9 cellular contexts compared by ENCODE assay signal in genomic region chr5:55437452-55437851, GRCh38.
A peak's percentile ranks its signal among the peaks of the same experiment; 100 is the strongest.
DNase-seq lines count a peak whose midpoint lies in the region; ATAC-seq and TF ChIP-seq lines count a peak whose summit lies in the region.
"Had no signal": no experiment of that assay in that cellular context is flagged by ENCODE, and none has a peak within 500 bp of the region (broad histone marks: within the 10 kb centered on the region; RNA-seq: fewer than 3 reads in every experiment).

No MANE protein-coding gene starts in this region.

- ATAC-seq in IMR-90 (ENCODE audit: low read depth) = no peak
- ATAC-seq in GM18502 (IDR thresholded peaks at IDR 0.05; ENCODE audit: poor library complexity, unreplicated experiment) = no peak

- H3K23ac ChIP-seq in IMR-90 (ENCODE audit: low read depth, low read length) = no peak overlapping the region

- H3K4me3 Mint-ChIP-seq in brain = peak overlapping the region in 1 of 5 experiments; percentile 6

- peak overlapping the region; percentile 85 for H2BK5ac ChIP-seq in IMR-90 (ENCODE audit: low read depth, low read length, poor library complexity, severe bottlenecking)

- H3K4me1 ChIP-seq in IMR-90 (ENCODE audit: control insufficient read depth, insufficient read depth, low read length) (peaks cover 14% of the 10 kb centered on the region), stomach smooth muscle (ENCODE audit: control insufficient read depth, insufficient read depth, low read length) (peaks cover 47% of the 10 kb centered on the region)

- dilution Hi-C loops in IMR-90 (cut with HindIII; ENCODE audit: low sequenced_read_pairs, unreplicated experiment) = no loop called here

- no TSS peak for BruUV-seq in IMR-90 (replicated peaks; lab: Mats Ljungman, UMichigan)

- H4K5ac ChIP-seq in IMR-90 (ENCODE audit: low read depth, low read length) = no peak overlapping the region

- H3K27me3 ChIP-seq in IMR-90 (ENCODE audit: control insufficient read depth, insufficient read depth, low read length) (no peaks in the 10 kb centered on the region), layer of hippocampus (ENCODE audit: control insufficient read depth, insufficient read depth, low read length) (no peaks in the 10 kb centered on the region), stomach smooth muscle (ENCODE audit: control insufficient read depth in 1 of 2, insufficient read depth in 2 of 2, low read length in 2 of 2) (no peaks in the 10 kb centered on the region)

- WGBS in IMR-90 (ENCODE audit: extremely low coverage in 2 of 2, insufficient read length in 1 of 2), 2 experiments = no CpG with 5 or more reads among the region's 1 CpG

- H2BK20ac ChIP-seq in IMR-90 (ENCODE audit: low read depth, low read length) = peak overlapping the region; percentile 35; the same call in 1 of the 2 replicates

- peak overlapping the region; percentile 81; the same call in 1 of the 2 replicates for H3K27ac ChIP-seq in IMR-90 (ENCODE audit: insufficient read depth, low read length)
- H3K27ac ChIP-seq in layer of hippocampus (ENCODE audit: low read depth, low read length) = peak overlapping the region; percentile 71
- peak overlapping the region; percentile 95 for H3K27ac ChIP-seq in stomach smooth muscle (ENCODE audit: low read length)

- H3K36me3 Mint-ChIP-seq in brain = peaks cover 39% of the 10 kb centered on the region

- H3K9me3 Mint-ChIP-seq in brain = peaks cover 8 to 23% (median 17%) of the 10 kb centered on the region in 5 experiments

- TF ChIP-seq CTCF in IMR-90 (conservative IDR thresholded peaks at IDR 0.05; ENCODE audit: low read depth, low read length) (no peak), brain (conservative IDR thresholded peaks at IDR 0.05) (no peak)

- H3K4me1 Mint-ChIP-seq in brain = peaks cover 43% of the 10 kb centered on the region

- POLR2A ChIA-PET in IMR-90 (lab: Charles Lee; ENCODE audit: unreplicated experiment) = no interaction called here

- in situ Hi-C loops in IMR-90 (cut with MboI; ENCODE audit: low sequenced_read_pairs) = no loop called here

- no peak overlapping the region for H3K4me2 ChIP-seq in IMR-90 (ENCODE audit: low read depth, low read length)

- CTCF ChIA-PET in IMR-90 (lab: Yijun Ruan, JAX) = no interaction called here

- H2AK5ac ChIP-seq in IMR-90 (ENCODE audit: low read depth, low read length) = peak overlapping the region; percentile 45

- no peak overlapping the region for H3K56ac ChIP-seq in IMR-90 (ENCODE audit: extremely low read depth, insufficient read depth, low read length)

- peak overlapping the region; percentile 68 for H2BK120ac ChIP-seq in IMR-90 (ENCODE audit: low read depth, low read length)

- peak overlapping the region; percentile 53 for H3K14ac ChIP-seq in IMR-90 (replicated peaks; ENCODE audit: low read depth, low read length)

- TF ChIP-seq RAD21 in IMR-90 (IDR thresholded peaks at IDR 0.05; ENCODE audit: low read length) = no peak

- H3K4ac ChIP-seq in IMR-90 (ENCODE audit: low read depth, low read length) = peak overlapping the region; percentile 12; the same call in 1 of the 2 replicates

- H3K9me3 ChIP-seq in IMR-90 (ENCODE audit: control insufficient read depth, insufficient read depth, low read length) = peaks cover 2% of the 10 kb centered on the region
- no peaks in the 10 kb centered on the region for H3K9me3 ChIP-seq in stomach smooth muscle (ENCODE audit: control insufficient read depth in 2 of 2, low read length in 2 of 2)

- H3K36me3 ChIP-seq in IMR-90 (ENCODE audit: control insufficient read depth, insufficient read depth, low read length) = peaks cover 9% of the 10 kb centered on the region
- peaks cover 5 to 6% of the 10 kb centered on the region in 2 donors for H3K36me3 ChIP-seq in stomach smooth muscle (ENCODE audit: control insufficient read depth in 2 of 2, insufficient read depth in 2 of 2, low read length in 2 of 2)

- intact Hi-C loops in IMR-90 (cut with micrococcal nuclease) = no loop called here

- 0 out of 3 replicates have a peak overlapping the region, but pooled peaks have one; percentile 49 for H2BK15ac ChIP-seq in IMR-90 (ENCODE audit: low read depth, low read length)

- peaks cover 3% of the 10 kb centered on the region; the same call in 1 of the 2 replicates for H4K20me1 ChIP-seq in IMR-90 (ENCODE audit: insufficient read depth, low read length)

- no peak for TF ChIP-seq POLR2A in IMR-90 (IDR thresholded peaks at IDR 0.05; ENCODE audit: low read depth, low read length)

- H3K18ac ChIP-seq in IMR-90 (ENCODE audit: low read depth, low read length) = peak overlapping the region; percentile 20; the same call in 1 of the 2 replicates

- H3K9me1 ChIP-seq in IMR-90 (ENCODE audit: insufficient read depth, low read length) = 0 out of 2 replicates have a peak, but pooled peaks cover 4% of the 10 kb centered on the region

- H3K9ac ChIP-seq in IMR-90 (ENCODE audit: low read depth, low read length) (no peak overlapping the region), stomach smooth muscle (ENCODE audit: low read length in 2 of 2) (peak overlapping the region in 1 of 2 donors; percentile 50)

- H2AK9ac ChIP-seq in IMR-90 (replicated peaks; ENCODE audit: low read depth, low read length, poor library complexity) = no peak overlapping the region

- no peak overlapping the region for H4K91ac ChIP-seq in IMR-90 (ENCODE audit: insufficient read depth, low read depth, low read length)

- H3K79me1 ChIP-seq in IMR-90 (ENCODE audit: low read depth in 1 of 2, low read length in 2 of 2) = peaks cover 0 to 4% of the 10 kb centered on the region in 2 experiments; a peak in 1 of 4 replicates

- H2AFZ ChIP-seq in IMR-90 (replicated peaks; ENCODE audit: low read length, poor library complexity) = no peak overlapping the region

- DNase-seq in IMR-90 (no peak), UCSD-AML1 (lab: John Stamatoyannopoulos, UW; ENCODE audit: unreplicated experiment) (no peak), SIG-M5 (lab: John Stamatoyannopoulos, UW) (no peak), NCI-H748 (lab: John Stamatoyannopoulos, UW; ENCODE audit: unreplicated experiment) (no peak)
- DNase-seq: NCI-H2029 treated with DMSO at 0.1 percent for 48 hours had no signal

- H3K27me3 Mint-ChIP-seq in brain = no peaks in the 10 kb centered on the region

- H4K8ac ChIP-seq in IMR-90 (ENCODE audit: low read depth in 2 of 2, low read length in 2 of 2) = peak overlapping the region in 1 of 2 experiments; percentile 10; a peak in 1 of 4 replicates

- peak overlapping the region; percentile 34 to 87 (median 46) for H3K27ac Mint-ChIP-seq in brain

- H3K4me3 ChIP-seq in IMR-90 (ENCODE audit: insufficient read depth, low read depth, low read length) (no peak overlapping the region), stomach smooth muscle (ENCODE audit: low read length in 2 of 2) (peak overlapping the region in 1 of 2 donors; percentile 15)

TF ChIP-seq in IMR-90, 13 proteins besides CTCF, POLR2A, EP300 and RAD21:
- no peak for TF ChIP-seq CHD1 (IDR thresholded peaks at IDR 0.05; ENCODE audit: low read depth, low read length)
- no peak for TF ChIP-seq BHLHE40 (IDR thresholded peaks at IDR 0.05; ENCODE audit: low read depth, low read length)
- no peak for TF ChIP-seq FOS (IDR thresholded peaks at IDR 0.05; ENCODE audit: low read depth, low read length)
- no peak for TF ChIP-seq MAFK (IDR thresholded peaks at IDR 0.05; ENCODE audit: low read depth, low read length)
- TF ChIP-seq MXI1 (IDR thresholded peaks at IDR 0.05; ENCODE audit: borderline replicate concordance, low read depth, low read length) = no peak
- no peak for TF ChIP-seq RCOR1 (IDR thresholded peaks at IDR 0.05; ENCODE audit: insufficient replicate concordance, low read length)
- TF ChIP-seq SMC3 (IDR thresholded peaks at IDR 0.05; ENCODE audit: low read depth, low read length) = no peak
- no peak for TF ChIP-seq MAZ (IDR thresholded peaks at IDR 0.05; ENCODE audit: borderline replicate concordance, low read depth, low read length)
- TF ChIP-seq RFX5 (IDR thresholded peaks at IDR 0.05; ENCODE audit: low read depth, low read length) = no peak
- no peak for TF ChIP-seq NFE2L2 (IDR thresholded peaks at IDR 0.05; ENCODE audit: low read depth, low read length)
- no peak for TF ChIP-seq ELK1 (IDR thresholded peaks at IDR 0.05; ENCODE audit: borderline replicate concordance, low read depth, low read length)
- TF ChIP-seq CEBPB (IDR thresholded peaks at IDR 0.05; ENCODE audit: low read depth, low read length) = no peak
- no peak for TF ChIP-seq USF2 (IDR thresholded peaks at IDR 0.05; ENCODE audit: low read depth, low read length)
